9 cellular contexts compared by ENCODE assay signal in the genomic region with DNA sequence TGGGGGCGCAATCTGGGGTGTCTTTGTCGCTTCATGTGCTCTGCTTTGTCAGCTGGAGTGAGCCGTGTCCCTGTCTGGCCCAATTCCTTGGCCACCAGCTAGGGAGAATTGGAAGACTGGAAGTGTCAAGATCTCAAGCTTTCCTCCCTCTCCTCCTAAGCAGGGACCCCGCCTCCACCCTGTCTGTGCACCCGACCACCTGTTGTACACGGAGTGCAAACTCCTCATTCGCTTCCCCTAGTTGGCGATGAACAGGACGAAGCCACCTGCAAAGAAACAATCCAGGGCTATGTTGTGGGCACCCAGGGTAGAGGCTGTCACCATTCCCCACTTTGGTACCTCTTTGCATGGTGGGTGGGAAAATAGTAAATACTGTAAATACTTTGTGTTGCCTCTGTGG. TPM values are rescaled to one million over a fixed set of nuclear protein-coding genes. Genes with fewer than 3 reads are reported as not detected.
A peak's percentile ranks its signal among the peaks of the same experiment; 100 is the strongest.
DNase-seq lines count a peak whose midpoint lies in the region; ATAC-seq, FAIRE-seq and TF ChIP-seq lines count a peak whose summit lies in the region.
"Had no signal": no experiment of that assay in that cellular context is flagged by ENCODE, and none has a peak within 500 bp of the region (broad histone marks: within the 10 kb centered on the region; RNA-seq: fewer than 3 reads in every experiment).

No MANE protein-coding gene starts in this region.

- no peak overlapping the region for H2AFZ ChIP-seq in HCT116 (ENCODE audit: low read depth, low read length, poor library complexity, severe bottlenecking)
- no peak overlapping the region for H2AFZ ChIP-seq in mammary epithelial cell (ENCODE audit: low read depth, low read length)

- no peak for TF ChIP-seq RAD21 in HCT116 (IDR thresholded peaks at IDR 0.05; ENCODE audit: low read depth)

- CTCF ChIA-PET in HCT116 (lab: Charles Lee) (no interaction called here), mammary epithelial cell (lab: Charles Lee; ENCODE audit: low non-redundant PET) (no interaction called here)

- POLR2A ChIA-PET in HCT116 (lab: Charles Lee), result no interaction called here

- H3K9me3 ChIP-seq in HCT116 (ENCODE audit: control insufficient read depth in 1 of 2, insufficient read depth in 1 of 2, low read depth in 1 of 2, low read length in 2 of 2) (no peaks in the 10 kb centered on the region), mammary epithelial cell (replicated peaks; ENCODE audit: insufficient read depth, low read length) (no peaks in the 10 kb centered on the region)

- H3K27ac ChIP-seq in HCT116 (ENCODE audit: low read depth, low read length) (no peak overlapping the region), mammary epithelial cell (ENCODE audit: insufficient read depth, low read depth, low read length) (no peak overlapping the region)

- no peak for ATAC-seq in HCT116
- ATAC-seq: left lobe of liver had no signal

- DNase-seq in HCT116 (ENCODE audit: low read depth, low spot score) (no peak), mammary epithelial cell (no peak), NCI-H146 (lab: John Stamatoyannopoulos, UW) (no peak), urothelium cell line (ENCODE audit: low spot score) (no peak)
- DNase-seq: activated CD4-positive, alpha-beta T cell treated with anti-CD3 and anti-CD28 coated beads for 1 hour; effector CD8-positive, alpha-beta T cell; GF-D8; NCI-H526 treated with DMSO at 0.1 percent for 48 hours had no signal

- H3K79me2 ChIP-seq in HCT116 (ENCODE audit: insufficient read depth, low read length) (peaks cover 42% of the 10 kb centered on the region), mammary epithelial cell (ENCODE audit: insufficient read depth, low read length) (peaks cover 58% of the 10 kb centered on the region)

- H3K4me2 ChIP-seq in HCT116 (ENCODE audit: low read length) (peak overlapping the region; percentile 86), mammary epithelial cell (ENCODE audit: insufficient read depth, low read depth, low read length) (peak overlapping the region; percentile 86)

- H3K9ac ChIP-seq in HCT116 (ENCODE audit: low read length), result peak overlapping the region; percentile 98; the same call in 1 of the 2 replicates
- H3K9ac ChIP-seq in mammary epithelial cell (ENCODE audit: insufficient read depth, low read length), result no peak overlapping the region

- WGBS in mammary epithelial cell (ENCODE audit: low coverage, missing lambda C conversion rate), result 100% methylated on average over 8 of the region's 9 CpGs

- dilution Hi-C loops in mammary epithelial cell (cut with HindIII; ENCODE audit: low sequenced_read_pairs), result loop anchor here (5.0 kb wide), 1 partner anchor 70 kb away; a partner anchor contains a TSS

- no peak for TF ChIP-seq POLR2A in HCT116 (IDR thresholded peaks at IDR 0.05; ENCODE audit: borderline replicate concordance, extremely low read depth, insufficient read depth, insufficient read length)

- no peaks in the 10 kb centered on the region for H3K9me2 ChIP-seq in HCT116 (ENCODE audit: insufficient read depth)

- H3K27me3 ChIP-seq in HCT116 (ENCODE audit: insufficient read depth, low read length), result no peaks in the 10 kb centered on the region
- no peaks in the 10 kb centered on the region for H3K27me3 ChIP-seq in mammary epithelial cell (ENCODE audit: insufficient read depth, low read length)

- BruUV-seq in HCT116 (replicated peaks; lab: Mats Ljungman, UMichigan) (no TSS peak), mammary epithelial cell (replicated peaks; lab: Mats Ljungman, UMichigan) (no TSS peak)

- H3K36me3 ChIP-seq in HCT116 (ENCODE audit: control insufficient read depth in 1 of 2, insufficient read depth in 2 of 2, low read length in 2 of 2) (peaks cover 18 to 27% of the 10 kb centered on the region in 2 experiments), mammary epithelial cell (ENCODE audit: insufficient read depth, low read length) (peaks cover 17% of the 10 kb centered on the region)

- RAD21 ChIA-PET in HCT116 (lab: Charles Lee; ENCODE audit: low non-redundant PET in 1 of 2, low total read pairs in 2 of 2, uncharacterized antibody in 2 of 2, unreplicated experiment in 2 of 2), result no interaction called here

- in situ Hi-C loops in mammary epithelial cell (cut with MboI; ENCODE audit: low sequenced_read_pairs in 2 of 2), result no loop called here

- peaks cover 14 to 30% of the 10 kb centered on the region in 2 experiments for H3K4me1 ChIP-seq in HCT116 (ENCODE audit: control insufficient read depth in 1 of 2, insufficient read depth in 2 of 2, low read length in 2 of 2)
- H3K4me1 ChIP-seq in mammary epithelial cell (ENCODE audit: insufficient read depth, low read length), result peaks cover 38% of the 10 kb centered on the region

- intact Hi-C loops in HCT116 (cut with micrococcal nuclease), result no loop called here
- intact Hi-C loops in mammary epithelial cell (cut with micrococcal nuclease), result loop anchor here (2.0 kb wide), 1 partner anchor 69 kb away; a partner anchor contains a TSS

- H4K20me1 ChIP-seq in HCT116 (ENCODE audit: insufficient read depth) (no peaks in the 10 kb centered on the region), mammary epithelial cell (ENCODE audit: insufficient read depth, low read length) (no peaks in the 10 kb centered on the region)

- no peak for FAIRE-seq in urothelium cell line (lab: Jason Lieb, UNC)

- H3K4me3 ChIP-seq in HCT116 (replicated peaks in 1 of 2; ENCODE audit: low read depth in 1 of 2, low read length in 2 of 2) (peak overlapping the region in 1 of 2 experiments; percentile 100; a peak in 3 of 4 replicates), mammary epithelial cell (replicated peaks in 1 of 3; ENCODE audit: insufficient read depth in 1 of 3, low read depth in 2 of 3, low read length in 3 of 3) (peak overlapping the region in 1 of 3 experiments; percentile 81)

- TF ChIP-seq CTCF in HCT116 (IDR thresholded peaks at IDR 0.05 in 2 of 3, conservative IDR thresholded peaks at IDR 0.05 in 1 of 3; ENCODE audit: borderline replicate concordance in 1 of 3, insufficient read depth in 1 of 3, low read depth in 2 of 3, low read length in 2 of 3) (no peak), mammary epithelial cell (conservative IDR thresholded peaks at IDR 0.05 in 1 of 2, IDR thresholded peaks at IDR 0.05 in 1 of 2; ENCODE audit: extremely low read depth in 1 of 2, insufficient read depth in 1 of 2, low read depth in 1 of 2, low read length in 2 of 2) (no peak)

TF ChIP-seq in HCT116, 20 proteins besides CTCF, POLR2A, EP300 and RAD21 (continues in another document):
- TF ChIP-seq SIN3A (IDR thresholded peaks at IDR 0.05; ENCODE audit: low read depth), result no peak
- TF ChIP-seq FOSL1 (IDR thresholded peaks at IDR 0.05; ENCODE audit: low read depth), result no peak
- TF ChIP-seq EGR1 (IDR thresholded peaks at IDR 0.05; ENCODE audit: low read depth), result no peak
- no peak for TF ChIP-seq CBX3 (IDR thresholded peaks at IDR 0.05; ENCODE audit: low read depth)
- TF ChIP-seq SP1 (IDR thresholded peaks at IDR 0.05; ENCODE audit: low read depth), result no peak
- TF ChIP-seq YY1 (IDR thresholded peaks at IDR 0.05; ENCODE audit: extremely low read depth, insufficient replicate concordance, low read depth, low read length), result no peak
- no peak for TF ChIP-seq POLR2AphosphoS5 (IDR thresholded peaks at IDR 0.05; ENCODE audit: low read depth, low read length)
- TF ChIP-seq ZNF274 (IDR thresholded peaks at IDR 0.05; ENCODE audit: low read depth, low read length), result no peak
- TF ChIP-seq, protein P1, sequence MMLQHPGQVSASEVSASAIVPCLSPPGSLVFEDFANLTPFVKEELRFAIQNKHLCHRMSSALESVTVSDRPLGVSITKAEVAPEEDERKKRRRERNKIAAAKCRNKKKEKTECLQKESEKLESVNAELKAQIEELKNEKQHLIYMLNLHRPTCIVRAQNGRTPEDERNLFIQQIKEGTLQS (IDR thresholded peaks at IDR 0.05), result no peak
- TF ChIP-seq, protein P2, sequence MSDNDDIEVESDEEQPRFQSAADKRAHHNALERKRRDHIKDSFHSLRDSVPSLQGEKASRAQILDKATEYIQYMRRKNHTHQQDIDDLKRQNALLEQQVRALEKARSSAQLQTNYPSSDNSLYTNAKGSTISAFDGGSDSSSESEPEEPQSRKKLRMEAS (IDR thresholded peaks at IDR 0.05), result no peak

RNA-seq across cellular contexts. Expression of a gene that starts 1.7 kb away (rescaled TPM):
- total RNA-seq in HCT116 (2021; ENCODE audit: unreplicated experiment), result 0.98 TPM
- 0.48 and 0.50 TPM in 2 replicates for polyA plus RNA-seq in HCT116 (2012)
- total RNA-seq in mammary epithelial cell, result 1 to 10 TPM in 1 of 2 donors, under 1 TPM in 1; 0.83 to 5.2 TPM
- polyA plus RNA-seq in mammary epithelial cell, result 3.4 TPM
- not detected for polyA minus RNA-seq in mammary epithelial cell

RNA-seq across cellular contexts. Expression of a gene that starts 1.8 kb away (rescaled TPM):
- total RNA-seq in HCT116 (2021; ENCODE audit: unreplicated experiment) (116 TPM), mammary epithelial cell (100 to 1,000 TPM in 1 of 2 donors, 10 to 100 TPM in 1; 67.5 to 111 TPM)
- 115 and 127 TPM in 2 replicates for polyA plus RNA-seq in HCT116 (2012)
- polyA plus RNA-seq in mammary epithelial cell, result 145 TPM
- 95.5 TPM for polyA minus RNA-seq in mammary epithelial cell

RNA-seq across cellular contexts. Expression of a gene that starts 2.0 kb away (rescaled TPM):
- 36.2 TPM for total RNA-seq in HCT116 (2021; ENCODE audit: unreplicated experiment)
- polyA plus RNA-seq in HCT116 (2012), result 29.0 and 33.4 TPM in 2 replicates
- 10 to 100 TPM; 29.2 to 30.8 TPM for total RNA-seq in mammary epithelial cell
- polyA plus RNA-seq in mammary epithelial cell, result 50.0 TPM
- polyA minus RNA-seq in mammary epithelial cell, result 68.7 TPM

RNA-seq across cellular contexts. Expression of a gene that starts 13.5 kb away (rescaled TPM):
- total RNA-seq in HCT116 (2021; ENCODE audit: unreplicated experiment), result not detected
- 0.04 and 0.06 TPM in 2 replicates for polyA plus RNA-seq in HCT116 (2012)
- total RNA-seq in mammary epithelial cell, result under 1 TPM in 1 of 2 donors, not detected in 1; 0.33 TPM
- polyA plus RNA-seq in mammary epithelial cell, result 0.05 TPM
- not detected for polyA minus RNA-seq in mammary epithelial cell

RNA-seq across cellular contexts. Expression of a gene that starts 20.2 kb away (rescaled TPM):
- 39.9 TPM for total RNA-seq in HCT116 (2021; ENCODE audit: unreplicated experiment)
- polyA plus RNA-seq in HCT116 (2012), result 61.5 and 64.4 TPM in 2 replicates
- total RNA-seq in mammary epithelial cell, result 10 to 100 TPM; 20.0 to 35.4 TPM
- polyA plus RNA-seq in mammary epithelial cell, result 32.8 TPM
- polyA minus RNA-seq in mammary epithelial cell, result 58.5 TPM
